Comparison of ENCODE assay signal across 1 cellular context in the genomic region with DNA sequence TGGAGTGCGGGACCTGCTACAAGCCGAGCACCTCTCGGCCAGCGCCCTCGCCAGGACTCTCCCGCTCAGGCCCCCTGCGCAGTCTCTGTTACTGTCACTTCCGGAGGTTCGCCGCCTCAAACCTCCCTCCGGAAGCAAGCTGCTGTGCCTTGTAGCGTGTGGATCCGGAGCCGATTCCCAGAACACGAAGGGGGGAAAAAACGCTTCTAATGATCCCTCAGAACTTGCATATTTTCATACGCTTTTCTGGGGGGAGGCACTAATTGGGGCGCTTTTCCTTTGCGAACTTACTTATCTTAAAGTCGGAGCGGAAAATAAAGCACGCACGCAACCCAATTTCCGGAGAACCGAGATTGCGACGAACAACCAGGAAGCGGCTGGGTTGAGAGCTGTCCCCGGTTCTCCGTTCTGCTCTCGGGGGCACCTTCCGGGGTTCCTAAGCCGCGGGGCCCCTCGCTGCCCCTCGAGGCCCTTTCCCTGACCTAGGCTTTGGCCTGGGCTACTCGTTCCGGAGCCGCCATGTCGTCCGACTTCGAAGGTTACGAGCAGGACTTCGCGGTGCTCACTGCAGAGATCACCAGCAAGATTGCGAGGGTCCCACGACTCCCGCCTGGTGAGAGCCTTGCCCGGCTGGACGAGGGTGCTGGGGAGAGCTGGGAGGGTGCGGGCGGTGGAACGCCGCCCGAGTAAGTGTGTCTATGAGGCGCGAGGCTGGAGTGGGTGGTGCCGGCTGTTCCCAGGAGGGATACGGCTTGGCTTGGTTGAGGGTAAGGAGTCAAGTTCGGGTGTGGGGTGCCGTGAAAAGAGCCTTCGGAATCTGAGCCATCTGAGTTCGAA.
A peak's percentile ranks its signal among the peaks of the same experiment; 100 is the strongest.
TF ChIP-seq lines count a peak whose summit lies in the region.

A gene (plus strand): TSS at position 361 of the 837 bp plus-strand sequence. CDS start 159 bp downstream, at position 520.
A gene with protein sequence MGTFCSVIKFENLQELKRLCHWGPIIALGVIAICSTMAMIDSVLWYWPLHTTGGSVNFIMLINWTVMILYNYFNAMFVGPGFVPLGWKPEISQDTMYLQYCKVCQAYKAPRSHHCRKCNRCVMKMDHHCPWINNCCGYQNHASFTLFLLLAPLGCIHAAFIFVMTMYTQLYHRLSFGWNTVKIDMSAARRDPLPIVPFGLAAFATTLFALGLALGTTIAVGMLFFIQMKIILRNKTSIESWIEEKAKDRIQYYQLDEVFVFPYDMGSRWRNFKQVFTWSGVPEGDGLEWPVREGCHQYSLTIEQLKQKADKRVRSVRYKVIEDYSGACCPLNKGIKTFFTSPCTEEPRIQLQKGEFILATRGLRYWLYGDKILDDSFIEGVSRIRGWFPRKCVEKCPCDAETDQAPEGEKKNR (minus strand): TSS at position 60 of the 837 bp plus-strand sequence. CDS start 1,478 bp downstream, outside the sequence.

TF ChIP-seq in HepG2, 621 proteins besides CTCF, POLR2A, EP300 and RAD21 (continued from another document and continues in another):
- TF ChIP-seq, protein P1, sequence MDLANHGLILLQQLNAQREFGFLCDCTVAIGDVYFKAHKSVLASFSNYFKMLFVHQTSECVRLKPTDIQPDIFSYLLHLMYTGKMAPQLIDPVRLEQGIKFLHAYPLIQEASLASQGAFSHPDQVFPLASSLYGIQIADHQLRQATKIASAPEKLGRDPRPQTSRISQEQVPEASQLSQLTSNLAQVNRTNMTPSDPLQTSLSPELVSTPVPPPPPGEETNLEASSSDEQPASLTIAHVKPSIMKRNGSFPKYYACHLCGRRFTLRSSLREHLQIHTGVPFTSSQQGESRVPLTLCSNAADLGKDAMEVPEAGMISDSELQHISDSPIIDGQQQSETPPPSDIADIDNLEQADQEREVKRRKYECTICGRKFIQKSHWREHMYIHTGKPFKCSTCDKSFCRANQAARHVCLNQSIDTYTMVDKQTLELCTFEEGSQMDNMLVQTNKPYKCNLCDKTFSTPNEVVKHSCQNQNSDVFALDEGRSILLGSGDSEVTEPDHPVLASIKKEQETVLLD (CRISPR knock-in tag; IDR thresholded peaks at IDR 0.05; ENCODE audit: low read depth), result peak; percentile 63; the same call in 1 of the 2 replicates
- TF ChIP-seq, protein P2, sequence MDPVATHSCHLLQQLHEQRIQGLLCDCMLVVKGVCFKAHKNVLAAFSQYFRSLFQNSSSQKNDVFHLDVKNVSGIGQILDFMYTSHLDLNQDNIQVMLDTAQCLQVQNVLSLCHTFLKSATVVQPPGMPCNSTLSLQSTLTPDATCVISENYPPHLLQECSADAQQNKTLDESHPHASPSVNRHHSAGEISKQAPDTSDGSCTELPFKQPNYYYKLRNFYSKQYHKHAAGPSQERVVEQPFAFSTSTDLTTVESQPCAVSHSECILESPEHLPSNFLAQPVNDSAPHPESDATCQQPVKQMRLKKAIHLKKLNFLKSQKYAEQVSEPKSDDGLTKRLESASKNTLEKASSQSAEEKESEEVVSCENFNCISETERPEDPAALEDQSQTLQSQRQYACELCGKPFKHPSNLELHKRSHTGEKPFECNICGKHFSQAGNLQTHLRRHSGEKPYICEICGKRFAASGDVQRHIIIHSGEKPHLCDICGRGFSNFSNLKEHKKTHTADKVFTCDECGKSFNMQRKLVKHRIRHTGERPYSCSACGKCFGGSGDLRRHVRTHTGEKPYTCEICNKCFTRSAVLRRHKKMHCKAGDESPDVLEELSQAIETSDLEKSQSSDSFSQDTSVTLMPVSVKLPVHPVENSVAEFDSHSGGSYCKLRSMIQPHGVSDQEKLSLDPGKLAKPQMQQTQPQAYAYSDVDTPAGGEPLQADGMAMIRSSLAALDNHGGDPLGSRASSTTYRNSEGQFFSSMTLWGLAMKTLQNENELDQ (CRISPR knock-in tag; IDR thresholded peaks at IDR 0.05; ENCODE audit: borderline replicate concordance), result no peak
- peak; percentile 58 for TF ChIP-seq ZBTB7B (CRISPR knock-in tag; IDR thresholded peaks at IDR 0.05)
- TF ChIP-seq, protein P3, sequence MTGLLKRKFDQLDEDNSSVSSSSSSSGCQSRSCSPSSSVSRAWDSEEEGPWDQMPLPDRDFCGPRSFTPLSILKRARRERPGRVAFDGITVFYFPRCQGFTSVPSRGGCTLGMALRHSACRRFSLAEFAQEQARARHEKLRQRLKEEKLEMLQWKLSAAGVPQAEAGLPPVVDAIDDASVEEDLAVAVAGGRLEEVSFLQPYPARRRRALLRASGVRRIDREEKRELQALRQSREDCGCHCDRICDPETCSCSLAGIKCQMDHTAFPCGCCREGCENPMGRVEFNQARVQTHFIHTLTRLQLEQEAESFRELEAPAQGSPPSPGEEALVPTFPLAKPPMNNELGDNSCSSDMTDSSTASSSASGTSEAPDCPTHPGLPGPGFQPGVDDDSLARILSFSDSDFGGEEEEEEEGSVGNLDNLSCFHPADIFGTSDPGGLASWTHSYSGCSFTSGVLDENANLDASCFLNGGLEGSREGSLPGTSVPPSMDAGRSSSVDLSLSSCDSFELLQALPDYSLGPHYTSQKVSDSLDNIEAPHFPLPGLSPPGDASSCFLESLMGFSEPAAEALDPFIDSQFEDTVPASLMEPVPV (CRISPR knock-in tag; IDR thresholded peaks at IDR 0.05), result peak; percentile 65
- TF ChIP-seq, protein P4, sequence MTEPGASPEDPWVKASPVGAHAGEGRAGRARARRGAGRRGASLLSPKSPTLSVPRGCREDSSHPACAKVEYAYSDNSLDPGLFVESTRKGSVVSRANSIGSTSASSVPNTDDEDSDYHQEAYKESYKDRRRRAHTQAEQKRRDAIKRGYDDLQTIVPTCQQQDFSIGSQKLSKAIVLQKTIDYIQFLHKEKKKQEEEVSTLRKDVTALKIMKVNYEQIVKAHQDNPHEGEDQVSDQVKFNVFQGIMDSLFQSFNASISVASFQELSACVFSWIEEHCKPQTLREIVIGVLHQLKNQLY (CRISPR knock-in tag; IDR thresholded peaks at IDR 0.05), result no peak
- TF ChIP-seq SMAD9 (CRISPR knock-in tag; IDR thresholded peaks at IDR 0.05), result no peak
- no peak for TF ChIP-seq NFE2L2 (IDR thresholded peaks at IDR 0.05; ENCODE audit: low read length)
- TF ChIP-seq ZNF207 (IDR thresholded peaks at IDR 0.05; ENCODE audit: borderline replicate concordance), result no peak
- no peak for TF ChIP-seq ZNF20 (CRISPR knock-in tag; IDR thresholded peaks at IDR 0.05)
- peak; percentile 12; the same call in 1 of the 2 replicates for TF ChIP-seq GATA4 (IDR thresholded peaks at IDR 0.05; ENCODE audit: borderline replicate concordance, low read depth)
- TF ChIP-seq, protein P5, sequence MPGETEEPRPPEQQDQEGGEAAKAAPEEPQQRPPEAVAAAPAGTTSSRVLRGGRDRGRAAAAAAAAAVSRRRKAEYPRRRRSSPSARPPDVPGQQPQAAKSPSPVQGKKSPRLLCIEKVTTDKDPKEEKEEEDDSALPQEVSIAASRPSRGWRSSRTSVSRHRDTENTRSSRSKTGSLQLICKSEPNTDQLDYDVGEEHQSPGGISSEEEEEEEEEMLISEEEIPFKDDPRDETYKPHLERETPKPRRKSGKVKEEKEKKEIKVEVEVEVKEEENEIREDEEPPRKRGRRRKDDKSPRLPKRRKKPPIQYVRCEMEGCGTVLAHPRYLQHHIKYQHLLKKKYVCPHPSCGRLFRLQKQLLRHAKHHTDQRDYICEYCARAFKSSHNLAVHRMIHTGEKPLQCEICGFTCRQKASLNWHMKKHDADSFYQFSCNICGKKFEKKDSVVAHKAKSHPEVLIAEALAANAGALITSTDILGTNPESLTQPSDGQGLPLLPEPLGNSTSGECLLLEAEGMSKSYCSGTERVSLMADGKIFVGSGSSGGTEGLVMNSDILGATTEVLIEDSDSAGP (CRISPR knock-in tag; IDR thresholded peaks at IDR 0.05; ENCODE audit: borderline replicate concordance), result peak; percentile 74; the same call in 1 of the 2 replicates
- TF ChIP-seq ZZZ3 (CRISPR knock-in tag; IDR thresholded peaks at IDR 0.05; ENCODE audit: borderline replicate concordance), result peak; percentile 41; the same call in 1 of the 2 replicates
- TF ChIP-seq RORA (CRISPR knock-in tag; IDR thresholded peaks at IDR 0.05), result no peak
- no peak for TF ChIP-seq KDM1A (CRISPR knock-in tag; IDR thresholded peaks at IDR 0.05)
- no peak for TF ChIP-seq MZF1 (CRISPR knock-in tag; IDR thresholded peaks at IDR 0.05; ENCODE audit: borderline replicate concordance)
- no peak for TF ChIP-seq NKX3-1 (CRISPR knock-in tag; IDR thresholded peaks at IDR 0.05)
- TF ChIP-seq, protein P6, sequence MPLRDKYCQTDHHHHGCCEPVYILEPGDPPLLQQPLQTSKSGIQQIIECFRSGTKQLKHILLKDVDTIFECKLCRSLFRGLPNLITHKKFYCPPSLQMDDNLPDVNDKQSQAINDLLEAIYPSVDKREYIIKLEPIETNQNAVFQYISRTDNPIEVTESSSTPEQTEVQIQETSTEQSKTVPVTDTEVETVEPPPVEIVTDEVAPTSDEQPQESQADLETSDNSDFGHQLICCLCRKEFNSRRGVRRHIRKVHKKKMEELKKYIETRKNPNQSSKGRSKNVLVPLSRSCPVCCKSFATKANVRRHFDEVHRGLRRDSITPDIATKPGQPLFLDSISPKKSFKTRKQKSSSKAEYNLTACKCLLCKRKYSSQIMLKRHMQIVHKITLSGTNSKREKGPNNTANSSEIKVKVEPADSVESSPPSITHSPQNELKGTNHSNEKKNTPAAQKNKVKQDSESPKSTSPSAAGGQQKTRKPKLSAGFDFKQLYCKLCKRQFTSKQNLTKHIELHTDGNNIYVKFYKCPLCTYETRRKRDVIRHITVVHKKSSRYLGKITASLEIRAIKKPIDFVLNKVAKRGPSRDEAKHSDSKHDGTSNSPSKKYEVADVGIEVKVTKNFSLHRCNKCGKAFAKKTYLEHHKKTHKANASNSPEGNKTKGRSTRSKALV (CRISPR knock-in tag; IDR thresholded peaks at IDR 0.05), result no peak
- TF ChIP-seq ZNF564 (CRISPR knock-in tag; IDR thresholded peaks at IDR 0.05), result no peak
- TF ChIP-seq KMT2A (CRISPR knock-in tag; IDR thresholded peaks at IDR 0.05), result peak; percentile 87
- TF ChIP-seq ZNF549 (CRISPR knock-in tag; IDR thresholded peaks at IDR 0.05), result no peak
- no peak for TF ChIP-seq ZNF644 (CRISPR knock-in tag; IDR thresholded peaks at IDR 0.05; ENCODE audit: low read depth)
- TF ChIP-seq, protein P7, sequence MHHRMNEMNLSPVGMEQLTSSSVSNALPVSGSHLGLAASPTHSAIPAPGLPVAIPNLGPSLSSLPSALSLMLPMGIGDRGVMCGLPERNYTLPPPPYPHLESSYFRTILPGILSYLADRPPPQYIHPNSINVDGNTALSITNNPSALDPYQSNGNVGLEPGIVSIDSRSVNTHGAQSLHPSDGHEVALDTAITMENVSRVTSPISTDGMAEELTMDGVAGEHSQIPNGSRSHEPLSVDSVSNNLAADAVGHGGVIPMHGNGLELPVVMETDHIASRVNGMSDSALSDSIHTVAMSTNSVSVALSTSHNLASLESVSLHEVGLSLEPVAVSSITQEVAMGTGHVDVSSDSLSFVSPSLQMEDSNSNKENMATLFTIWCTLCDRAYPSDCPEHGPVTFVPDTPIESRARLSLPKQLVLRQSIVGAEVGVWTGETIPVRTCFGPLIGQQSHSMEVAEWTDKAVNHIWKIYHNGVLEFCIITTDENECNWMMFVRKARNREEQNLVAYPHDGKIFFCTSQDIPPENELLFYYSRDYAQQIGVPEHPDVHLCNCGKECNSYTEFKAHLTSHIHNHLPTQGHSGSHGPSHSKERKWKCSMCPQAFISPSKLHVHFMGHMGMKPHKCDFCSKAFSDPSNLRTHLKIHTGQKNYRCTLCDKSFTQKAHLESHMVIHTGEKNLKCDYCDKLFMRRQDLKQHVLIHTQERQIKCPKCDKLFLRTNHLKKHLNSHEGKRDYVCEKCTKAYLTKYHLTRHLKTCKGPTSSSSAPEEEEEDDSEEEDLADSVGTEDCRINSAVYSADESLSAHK (CRISPR knock-in tag; IDR thresholded peaks at IDR 0.05; ENCODE audit: borderline replicate concordance), result no peak
- TF ChIP-seq RNF2 (conservative IDR thresholded peaks at IDR 0.05; ENCODE audit: low read depth), result no peak
- TF ChIP-seq, protein P8, sequence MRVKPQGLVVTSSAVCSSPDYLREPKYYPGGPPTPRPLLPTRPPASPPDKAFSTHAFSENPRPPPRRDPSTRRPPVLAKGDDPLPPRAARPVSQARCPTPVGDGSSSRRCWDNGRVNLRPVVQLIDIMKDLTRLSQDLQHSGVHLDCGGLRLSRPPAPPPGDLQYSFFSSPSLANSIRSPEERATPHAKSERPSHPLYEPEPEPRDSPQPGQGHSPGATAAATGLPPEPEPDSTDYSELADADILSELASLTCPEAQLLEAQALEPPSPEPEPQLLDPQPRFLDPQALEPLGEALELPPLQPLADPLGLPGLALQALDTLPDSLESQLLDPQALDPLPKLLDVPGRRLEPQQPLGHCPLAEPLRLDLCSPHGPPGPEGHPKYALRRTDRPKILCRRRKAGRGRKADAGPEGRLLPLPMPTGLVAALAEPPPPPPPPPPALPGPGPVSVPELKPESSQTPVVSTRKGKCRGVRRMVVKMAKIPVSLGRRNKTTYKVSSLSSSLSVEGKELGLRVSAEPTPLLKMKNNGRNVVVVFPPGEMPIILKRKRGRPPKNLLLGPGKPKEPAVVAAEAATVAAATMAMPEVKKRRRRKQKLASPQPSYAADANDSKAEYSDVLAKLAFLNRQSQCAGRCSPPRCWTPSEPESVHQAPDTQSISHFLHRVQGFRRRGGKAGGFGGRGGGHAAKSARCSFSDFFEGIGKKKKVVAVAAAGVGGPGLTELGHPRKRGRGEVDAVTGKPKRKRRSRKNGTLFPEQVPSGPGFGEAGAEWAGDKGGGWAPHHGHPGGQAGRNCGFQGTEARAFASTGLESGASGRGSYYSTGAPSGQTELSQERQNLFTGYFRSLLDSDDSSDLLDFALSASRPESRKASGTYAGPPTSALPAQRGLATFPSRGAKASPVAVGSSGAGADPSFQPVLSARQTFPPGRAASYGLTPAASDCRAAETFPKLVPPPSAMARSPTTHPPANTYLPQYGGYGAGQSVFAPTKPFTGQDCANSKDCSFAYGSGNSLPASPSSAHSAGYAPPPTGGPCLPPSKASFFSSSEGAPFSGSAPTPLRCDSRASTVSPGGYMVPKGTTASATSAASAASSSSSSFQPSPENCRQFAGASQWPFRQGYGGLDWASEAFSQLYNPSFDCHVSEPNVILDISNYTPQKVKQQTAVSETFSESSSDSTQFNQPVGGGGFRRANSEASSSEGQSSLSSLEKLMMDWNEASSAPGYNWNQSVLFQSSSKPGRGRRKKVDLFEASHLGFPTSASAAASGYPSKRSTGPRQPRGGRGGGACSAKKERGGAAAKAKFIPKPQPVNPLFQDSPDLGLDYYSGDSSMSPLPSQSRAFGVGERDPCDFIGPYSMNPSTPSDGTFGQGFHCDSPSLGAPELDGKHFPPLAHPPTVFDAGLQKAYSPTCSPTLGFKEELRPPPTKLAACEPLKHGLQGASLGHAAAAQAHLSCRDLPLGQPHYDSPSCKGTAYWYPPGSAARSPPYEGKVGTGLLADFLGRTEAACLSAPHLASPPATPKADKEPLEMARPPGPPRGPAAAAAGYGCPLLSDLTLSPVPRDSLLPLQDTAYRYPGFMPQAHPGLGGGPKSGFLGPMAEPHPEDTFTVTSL (CRISPR knock-in tag; IDR thresholded peaks at IDR 0.05; ENCODE audit: borderline replicate concordance), result peak; percentile 68; the same call in 1 of the 2 replicates
- no peak for TF ChIP-seq HOXA9 (CRISPR knock-in tag; IDR thresholded peaks at IDR 0.05; ENCODE audit: borderline replicate concordance)
